32 cellular contexts compared by ENCODE assay signal in the genomic region with DNA sequence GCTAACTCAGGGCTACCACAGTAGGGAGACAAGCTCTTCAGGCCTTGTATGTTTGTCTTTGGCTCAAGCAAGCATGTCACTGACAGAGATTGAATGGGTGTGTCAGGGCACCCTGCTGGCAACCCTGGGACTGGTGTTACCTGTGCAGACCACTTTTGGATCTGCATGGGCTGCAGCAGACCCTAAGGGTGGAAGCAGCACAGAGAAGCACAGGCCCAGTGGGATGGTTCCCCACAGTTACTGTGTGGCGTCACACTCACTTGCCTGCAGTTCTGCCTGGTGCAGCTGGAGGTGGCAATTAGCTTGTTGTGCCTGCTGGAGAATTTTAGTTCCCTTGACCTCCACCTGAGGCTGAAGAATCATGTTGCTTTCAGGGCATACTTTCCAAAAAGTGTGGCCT. TPM values are rescaled to one million over a fixed set of nuclear protein-coding genes. Genes with fewer than 3 reads are reported as not detected.
"Had no signal": no experiment of that assay in that cellular context is flagged by ENCODE, and none has a peak within 500 bp of the region (broad histone marks: within the 10 kb centered on the region; RNA-seq: fewer than 3 reads in every experiment).

No MANE protein-coding gene starts in this region.

- H3K4me1 ChIP-seq: psoas muscle, thyroid gland, vagina had no signal

- H3K27ac ChIP-seq: pancreas, psoas muscle, right lobe of liver, skin epidermis, stomach, thoracic aorta, thyroid gland, tibial nerve, upper lobe of left lung, vagina had no signal

- H3K9me3 Mint-ChIP-seq: naive B cell; naive thymus-derived CD8-positive, alpha-beta T cell; natural killer cell treated with Interleukin-12 subunit alpha and Interleukin-12 subunit beta and Interleukin-15 and Interleukin-18, amount 100 ng/mL, for 72 hours; neural crest cell; stimulated activated effector memory CD8-positive, alpha-beta T cell treated with anti-CD3 and anti-CD28 coated beads, Interleukin-12 subunit alpha, Interleukin-12 subunit beta, amount 100 ng/mL, for 72 hours; stimulated activated naive B cell treated with anti-CD40 and anti-IgM and Interleukin-4, amounts not matched to agents 10 μg/mL and 1 μg/mL and 100 μg/mL, for 72 hours; stimulated activated naive CD8-positive, alpha-beta T cell treated with anti-CD3 and anti-CD28 coated beads, Interleukin-15, Interleukin-2, amounts not matched to agents 100 ng/mL and 50 ng/mL, for 24 hours had no signal

- H3K4me3 ChIP-seq: pancreas, psoas muscle, right lobe of liver, skin epidermis, smooth muscle cell, stomach, thoracic aorta, thyroid gland, tibial nerve, upper lobe of left lung, vagina had no signal

- H3K27me3 Mint-ChIP-seq: naive thymus-derived CD8-positive, alpha-beta T cell; progenitor cell of endocrine pancreas; stimulated activated naive CD8-positive, alpha-beta T cell treated with anti-CD3 and anti-CD28 coated beads, Interleukin-15, Interleukin-2, amounts not matched to agents 100 ng/mL and 50 ng/mL, for 24 hours had no signal

- H3K9me3 ChIP-seq: pancreas, psoas muscle, right lobe of liver, stomach, thoracic aorta, thyroid gland, tibial nerve, upper lobe of left lung, vagina had no signal

- H3K36me3 Mint-ChIP-seq: natural killer cell treated with Interleukin-12 subunit alpha and Interleukin-12 subunit beta and Interleukin-15 and Interleukin-18, amount 100 ng/mL, for 72 hours had no signal

- H3K36me3 ChIP-seq: pancreas, right lobe of liver, thoracic aorta, thyroid gland, upper lobe of left lung had no signal

- H3K27ac Mint-ChIP-seq: naive B cell; natural killer cell treated with Interleukin-12 subunit alpha and Interleukin-12 subunit beta and Interleukin-15 and Interleukin-18, amount 100 ng/mL, for 72 hours; nephron progenitor cell; progenitor cell of endocrine pancreas; stimulated activated effector memory CD8-positive, alpha-beta T cell treated with anti-CD3 and anti-CD28 coated beads, Interleukin-12 subunit alpha, Interleukin-12 subunit beta, amount 100 ng/mL, for 72 hours; stimulated activated naive B cell treated with anti-CD40 and anti-IgM and Interleukin-4, amounts not matched to agents 10 μg/mL and 1 μg/mL and 100 μg/mL, for 72 hours; stimulated activated naive CD8-positive, alpha-beta T cell treated with anti-CD3 and anti-CD28 coated beads, Interleukin-15, Interleukin-2, amounts not matched to agents 100 ng/mL and 50 ng/mL, for 24 hours had no signal

- H3K27me3 ChIP-seq: pancreas, right lobe of liver, stomach, thyroid gland, tibial nerve, upper lobe of left lung, vagina had no signal

- H3K4me1 Mint-ChIP-seq: stimulated activated effector memory CD8-positive, alpha-beta T cell treated with anti-CD3 and anti-CD28 coated beads, Interleukin-12 subunit alpha, Interleukin-12 subunit beta, amount 100 ng/mL, for 72 hours had no signal

- H3K4me3 Mint-ChIP-seq: naive thymus-derived CD8-positive, alpha-beta T cell; natural killer cell treated with Interleukin-12 subunit alpha and Interleukin-12 subunit beta and Interleukin-15 and Interleukin-18, amount 100 ng/mL, for 72 hours; nephron progenitor cell; neural crest cell; stimulated activated effector memory CD8-positive, alpha-beta T cell treated with anti-CD3 and anti-CD28 coated beads, Interleukin-12 subunit alpha, Interleukin-12 subunit beta, amount 100 ng/mL, for 72 hours; stimulated activated naive B cell treated with anti-CD40 and anti-IgM and Interleukin-4, amounts not matched to agents 10 μg/mL and 1 μg/mL and 100 μg/mL, for 72 hours; stimulated activated naive CD8-positive, alpha-beta T cell treated with anti-CD3 and anti-CD28 coated beads, Interleukin-15, Interleukin-2, amounts not matched to agents 100 ng/mL and 50 ng/mL, for 24 hours had no signal

- DNase-seq: naive B cell; naive thymus-derived CD8-positive, alpha-beta T cell; nephron progenitor cell; psoas muscle; right cardiac atrium; right lobe of liver; stimulated activated CD4-positive, alpha-beta T cell treated with anti-CD3 and anti-CD28 coated beads, Interleukin-15, amount 100 ng/mL, for 24 hours; stimulated activated CD4-positive, alpha-beta T cell treated with anti-CD3 and anti-CD28 coated beads, Interleukin-2, amount 100 ng/mL, for 24 hours; stimulated activated CD4-positive, alpha-beta T cell treated with anti-CD3 and anti-CD28 coated beads, Interleukin-2, amount 100 ng/mL, for 48 hours; stimulated activated CD4-positive, alpha-beta T cell treated with anti-CD3 and anti-CD28 coated beads, Interleukin-4, amount 100 ng/mL, for 24 hours; stimulated activated naive B cell treated with anti-CD40 and anti-IgM and Interleukin-4, amounts not matched to agents 10 μg/mL and 1 μg/mL and 100 μg/mL, for 72 hours; stimulated activated naive CD4-positive, alpha-beta T cell treated with Interleukin-2 at 50 U/mL for 16 hours; stomach; thyroid gland; trophoblast cell; upper lobe of left lung had no signal

RNA-seq across cellular contexts. Expression of a gene that starts 50.1 kb away (rescaled TPM):
- total RNA-seq: naive thymus-derived CD8-positive, alpha-beta T cell; natural killer cell treated with Interleukin-12 subunit alpha and Interleukin-12 subunit beta and Interleukin-15 and Interleukin-18, amount 100 ng/mL, for 72 hours; neural crest cell; omental fat pad; osteocyte; pancreas; progenitor cell of endocrine pancreas; psoas muscle; renal cortical epithelial cell; right lobe of liver; smooth muscle cell; stomach; subcutaneous adipose tissue; thoracic aorta; thyroid gland; tibial nerve; upper lobe of left lung; ureter; vagina had no signal
- polyA plus RNA-seq: naive thymus-derived CD8-positive, alpha-beta T cell; pancreas; psoas muscle; right cardiac atrium; smooth muscle cell had no signal
